In the genomic region with DNA sequence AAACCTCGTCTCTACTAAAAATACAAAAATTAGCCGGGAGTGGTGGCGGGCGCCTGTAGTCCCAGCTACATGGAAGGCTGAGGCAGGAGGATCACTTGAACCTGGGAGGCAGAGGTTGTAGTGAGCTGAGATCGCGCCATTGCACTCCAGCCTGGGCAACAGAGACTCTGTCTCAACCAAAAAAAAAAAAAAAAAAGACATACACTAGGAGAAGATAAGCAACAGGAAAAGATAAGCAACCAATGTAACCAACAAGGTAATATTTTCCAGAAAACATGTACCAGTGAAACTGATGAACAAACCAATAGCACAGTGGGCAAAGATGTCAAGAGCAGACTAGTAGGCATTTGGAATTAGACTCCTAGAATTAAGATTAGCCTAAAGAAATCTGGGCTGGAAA, we compare ENCODE assay signal across 7 cellular contexts. TPM values are rescaled to one million over a fixed set of nuclear protein-coding genes. Genes with fewer than 3 reads are reported as not detected.
A peak's percentile ranks its signal among the peaks of the same experiment; 100 is the strongest.
DNase-seq lines count a peak whose midpoint lies in the region; ATAC-seq and TF ChIP-seq lines count a peak whose summit lies in the region.
"Not testable (repeated sequence)": the region's sequence is repeated elsewhere in the genome, so short reads cannot be mapped to it uniquely, and the experiment has no call there.

No MANE protein-coding gene starts in this region.

- not testable (repeated sequence) for TF ChIP-seq CTCF in CD4-positive, alpha-beta T cell (IDR thresholded peaks at IDR 0.05); neural crest cell (conservative IDR thresholded peaks at IDR 0.05)

- peaks cover 62% of the 10 kb centered on the region for H3K4me1 Mint-ChIP-seq in CD4-positive, alpha-beta T cell (ENCODE audit: low read depth)
- H3K4me1 Mint-ChIP-seq in T-helper 17 cell (peaks cover 32% of the 10 kb centered on the region), neural crest cell (peaks cover 26% of the 10 kb centered on the region)
- peaks cover 48% of the 10 kb centered on the region for H3K4me1 Mint-ChIP-seq in activated CD4-positive, alpha-beta T cell treated with anti-CD3 and anti-CD28 coated beads, Interleukin-2, amount 10 ng/mL, durations not matched to agents 24 days and 14 days
- H3K4me1 Mint-ChIP-seq in activated T-helper 1 cell treated with anti-CD3 and anti-CD28 coated beads, Interleukin-12 subunit alpha, Interleukin-12 subunit beta, Interleukin-2, Interleukin-4 antibody, amounts not matched to agents 30 ng/mL and 10 ng/mL and 1 ng/mL, durations not matched to agents 14 hours and 24 hours and 36 hours (ENCODE audit: low read depth): peaks cover 51% of the 10 kb centered on the region
- peaks cover 35% of the 10 kb centered on the region for H3K4me1 Mint-ChIP-seq in activated naive CD8-positive, alpha-beta T cell treated with anti-CD3 and anti-CD28 coated beads, Interleukin-2, amount 10 ng/mL, durations not matched to agents 7 days and 5 days

- intact Hi-C loops in CD4-positive, alpha-beta T cell (cut with DNase I, micrococcal nuclease): loop anchor here in 1 of 2 experiments (5.0 to 10.0 kb wide), 2 partner anchors 103 to 229 kb away; a partner anchor contains a TSS
- intact Hi-C loops in activated CD4-positive, alpha-beta T cell treated with anti-CD3 and anti-CD28 coated beads, Interleukin-2, amount 10 ng/mL, durations not matched to agents 24 days and 14 days (cut with micrococcal nuclease): loop anchor here (5.0 kb wide), 1 partner anchor 232 kb away; a partner anchor contains a TSS
- intact Hi-C loops in activated T-helper 1 cell treated with anti-CD3 and anti-CD28 coated beads, Interleukin-12 subunit alpha, Interleukin-12 subunit beta, Interleukin-2, Interleukin-4 antibody, amounts not matched to agents 30 ng/mL and 10 ng/mL and 1 ng/mL, durations not matched to agents 14 hours and 24 hours and 36 hours (cut with micrococcal nuclease): loop anchor here (5.0 kb wide), 2 partner anchors 332 to 1518 kb away; a partner anchor contains a TSS

- CTCF ChIA-PET in CD4-positive, alpha-beta T cell (lab: Charles Lee): interaction anchor here (0.7 to 1.4 kb wide), 2 partner anchors 37 to 254 kb away, joined by 3 read pairs; no protein-coding TSS in a partner anchor

- not testable (repeated sequence) for H3K27me3 ChIP-seq in CD4-positive, alpha-beta T cell (ENCODE audit: control insufficient read depth, insufficient read depth, low read length)

- not testable (repeated sequence) for ATAC-seq in CD4-positive, alpha-beta T cell (ENCODE audit: poor library complexity); T-helper 17 cell; activated naive CD8-positive, alpha-beta T cell treated with anti-CD3 and anti-CD28 coated beads, Interleukin-2, amount 10 ng/mL, durations not matched to agents 7 days and 5 days (ENCODE audit: low read depth)

- peaks cover 25% of the 10 kb centered on the region for H3K36me3 ChIP-seq in KOPT-K1 (ENCODE audit: insufficient read depth, low read length)

- H3K27me3 Mint-ChIP-seq in CD4-positive, alpha-beta T cell; T-helper 17 cell; activated CD4-positive, alpha-beta T cell treated with anti-CD3 and anti-CD28 coated beads, Interleukin-2, amount 10 ng/mL, durations not matched to agents 24 days and 14 days; activated T-helper 1 cell treated with anti-CD3 and anti-CD28 coated beads, Interleukin-12 subunit alpha, Interleukin-12 subunit beta, Interleukin-2, Interleukin-4 antibody, amounts not matched to agents 30 ng/mL and 10 ng/mL and 1 ng/mL, durations not matched to agents 14 hours and 24 hours and 36 hours (ENCODE audit: insufficient read depth); activated naive CD8-positive, alpha-beta T cell treated with anti-CD3 and anti-CD28 coated beads, Interleukin-2, amount 10 ng/mL, durations not matched to agents 7 days and 5 days; neural crest cell (ENCODE audit: low read depth): not testable (repeated sequence)

- POLR2A ChIA-PET in CD4-positive, alpha-beta T cell (lab: Charles Lee): interaction anchor here (5.4 kb wide), 1 partner anchor 37 kb away, joined by 419 read pairs; a partner anchor contains a TSS
- POLR2A ChIA-PET in activated naive CD8-positive, alpha-beta T cell treated with anti-CD3 and anti-CD28 coated beads, Interleukin-2, amount 10 ng/mL, durations not matched to agents 7 days and 5 days (lab: Charles Lee): interaction anchor here (0.7 to 5.4 kb wide), 2 partner anchors 40 to 70 kb away, joined by 3 to 226 read pairs; a partner anchor contains a TSS

- peaks cover 18% of the 10 kb centered on the region for H3K36me3 Mint-ChIP-seq in CD4-positive, alpha-beta T cell (ENCODE audit: low read depth)
- not testable (repeated sequence) for H3K36me3 Mint-ChIP-seq in T-helper 17 cell (ENCODE audit: low read depth); neural crest cell (ENCODE audit: low read depth)
- peaks cover 45% of the 10 kb centered on the region for H3K36me3 Mint-ChIP-seq in activated CD4-positive, alpha-beta T cell treated with anti-CD3 and anti-CD28 coated beads, Interleukin-2, amount 10 ng/mL, durations not matched to agents 24 days and 14 days (ENCODE audit: low read depth)
- H3K36me3 Mint-ChIP-seq in activated T-helper 1 cell treated with anti-CD3 and anti-CD28 coated beads, Interleukin-12 subunit alpha, Interleukin-12 subunit beta, Interleukin-2, Interleukin-4 antibody, amounts not matched to agents 30 ng/mL and 10 ng/mL and 1 ng/mL, durations not matched to agents 14 hours and 24 hours and 36 hours (ENCODE audit: low read depth): peaks cover 27% of the 10 kb centered on the region
- peaks cover 46% of the 10 kb centered on the region for H3K36me3 Mint-ChIP-seq in activated naive CD8-positive, alpha-beta T cell treated with anti-CD3 and anti-CD28 coated beads, Interleukin-2, amount 10 ng/mL, durations not matched to agents 7 days and 5 days

- peak overlapping the region; percentile 55 for H3K4me3 Mint-ChIP-seq in CD4-positive, alpha-beta T cell
- not testable (repeated sequence) for H3K4me3 Mint-ChIP-seq in T-helper 17 cell
- H3K4me3 Mint-ChIP-seq in activated CD4-positive, alpha-beta T cell treated with anti-CD3 and anti-CD28 coated beads, Interleukin-2, amount 10 ng/mL, durations not matched to agents 24 days and 14 days: peak overlapping the region; percentile 61
- H3K4me3 Mint-ChIP-seq in activated T-helper 1 cell treated with anti-CD3 and anti-CD28 coated beads, Interleukin-12 subunit alpha, Interleukin-12 subunit beta, Interleukin-2, Interleukin-4 antibody, amounts not matched to agents 30 ng/mL and 10 ng/mL and 1 ng/mL, durations not matched to agents 14 hours and 24 hours and 36 hours: peak overlapping the region; percentile 35
- H3K4me3 Mint-ChIP-seq in activated naive CD8-positive, alpha-beta T cell treated with anti-CD3 and anti-CD28 coated beads, Interleukin-2, amount 10 ng/mL, durations not matched to agents 7 days and 5 days: peak overlapping the region; percentile 5
- peak overlapping the region; percentile 7 for H3K4me3 Mint-ChIP-seq in neural crest cell

- peak overlapping the region; percentile 98 for H3K27ac Mint-ChIP-seq in CD4-positive, alpha-beta T cell
- H3K27ac Mint-ChIP-seq in T-helper 17 cell: peak overlapping the region; percentile 70
- peak overlapping the region; percentile 75 for H3K27ac Mint-ChIP-seq in activated CD4-positive, alpha-beta T cell treated with anti-CD3 and anti-CD28 coated beads, Interleukin-2, amount 10 ng/mL, durations not matched to agents 24 days and 14 days
- peak overlapping the region; percentile 79 for H3K27ac Mint-ChIP-seq in activated T-helper 1 cell treated with anti-CD3 and anti-CD28 coated beads, Interleukin-12 subunit alpha, Interleukin-12 subunit beta, Interleukin-2, Interleukin-4 antibody, amounts not matched to agents 30 ng/mL and 10 ng/mL and 1 ng/mL, durations not matched to agents 14 hours and 24 hours and 36 hours
- H3K27ac Mint-ChIP-seq in activated naive CD8-positive, alpha-beta T cell treated with anti-CD3 and anti-CD28 coated beads, Interleukin-2, amount 10 ng/mL, durations not matched to agents 7 days and 5 days: peak overlapping the region; percentile 11
- not testable (repeated sequence) for H3K27ac Mint-ChIP-seq in neural crest cell (ENCODE audit: unreplicated experiment)

- H3K27ac ChIP-seq in CD4-positive, alpha-beta T cell (ENCODE audit: low read depth, low read length): not testable (repeated sequence)
- H3K27ac ChIP-seq in KOPT-K1 (ENCODE audit: low read depth, low read length, poor library complexity, severe bottlenecking): peak overlapping the region; percentile 92

- H3K9me3 Mint-ChIP-seq in CD4-positive, alpha-beta T cell; activated naive CD8-positive, alpha-beta T cell treated with anti-CD3 and anti-CD28 coated beads, Interleukin-2, amount 10 ng/mL, durations not matched to agents 7 days and 5 days; neural crest cell: not testable (repeated sequence)
- peaks cover 12% of the 10 kb centered on the region for H3K9me3 Mint-ChIP-seq in activated CD4-positive, alpha-beta T cell treated with anti-CD3 and anti-CD28 coated beads, Interleukin-2, amount 10 ng/mL, durations not matched to agents 24 days and 14 days
- peaks cover 20% of the 10 kb centered on the region for H3K9me3 Mint-ChIP-seq in activated T-helper 1 cell treated with anti-CD3 and anti-CD28 coated beads, Interleukin-12 subunit alpha, Interleukin-12 subunit beta, Interleukin-2, Interleukin-4 antibody, amounts not matched to agents 30 ng/mL and 10 ng/mL and 1 ng/mL, durations not matched to agents 14 hours and 24 hours and 36 hours

- not testable (repeated sequence) for DNase-seq in CD4-positive, alpha-beta T cell; T-helper 17 cell; activated T-helper 1 cell treated with anti-CD3 and anti-CD28 coated beads, Interleukin-12 subunit alpha, Interleukin-12 subunit beta, Interleukin-2, Interleukin-4 antibody, amounts not matched to agents 30 ng/mL and 10 ng/mL and 1 ng/mL, durations not matched to agents 14 hours and 24 hours and 36 hours (ENCODE audit: low spot score); activated naive CD8-positive, alpha-beta T cell treated with anti-CD3 and anti-CD28 coated beads, Interleukin-2, amount 10 ng/mL, durations not matched to agents 7 days and 5 days; neural crest cell (ENCODE audit: low read depth, low spot score)
- peak; percentile 50 for DNase-seq in activated CD4-positive, alpha-beta T cell treated with anti-CD3 and anti-CD28 coated beads, Interleukin-2, amount 10 ng/mL, durations not matched to agents 24 days and 14 days

- not testable (repeated sequence) for H3K9me3 ChIP-seq in CD4-positive, alpha-beta T cell (ENCODE audit: control insufficient read depth, low read length); T-helper 17 cell (ENCODE audit: control insufficient read depth, low read length, poor library complexity, severe bottlenecking)
- H3K9me3 ChIP-seq in KOPT-K1 (ENCODE audit: insufficient read depth, low read length, poor library complexity, severe bottlenecking): peaks cover 32% of the 10 kb centered on the region

RNA-seq across cellular contexts. Expression of a gene that starts 3.5 kb away (rescaled TPM):
- 10 to 100 TPM; 12.8 to 13.7 TPM for total RNA-seq in CD4-positive, alpha-beta T cell
- total RNA-seq in T-helper 17 cell (10 to 100 TPM; 14.3 to 14.4 TPM), neural crest cell (42.8 and 43.2 TPM in 2 replicates)
- 43.9 and 48.5 TPM in 2 replicates for total RNA-seq in activated CD4-positive, alpha-beta T cell treated with anti-CD3 and anti-CD28 coated beads, Interleukin-2, amount 10 ng/mL, durations not matched to agents 24 days and 14 days
- total RNA-seq in activated T-helper 1 cell treated with anti-CD3 and anti-CD28 coated beads, Interleukin-12 subunit alpha, Interleukin-12 subunit beta, Interleukin-2, Interleukin-4 antibody, amounts not matched to agents 30 ng/mL and 10 ng/mL and 1 ng/mL, durations not matched to agents 14 hours and 24 hours and 36 hours: 41.2 and 50.7 TPM in 2 replicates
- total RNA-seq in activated naive CD8-positive, alpha-beta T cell treated with anti-CD3 and anti-CD28 coated beads, Interleukin-2, amount 10 ng/mL, durations not matched to agents 7 days and 5 days: 10 to 100 TPM; 25.2 to 28.5 TPM

RNA-seq across cellular contexts. Expression of a gene that starts 38.0 kb away (rescaled TPM):
- total RNA-seq in CD4-positive, alpha-beta T cell: 100 to 1,000 TPM; 659 to 719 TPM
- total RNA-seq in T-helper 17 cell (100 to 1,000 TPM; 526 to 528 TPM), neural crest cell (312 and 330 TPM in 2 replicates)
- total RNA-seq in activated CD4-positive, alpha-beta T cell treated with anti-CD3 and anti-CD28 coated beads, Interleukin-2, amount 10 ng/mL, durations not matched to agents 24 days and 14 days: 488 TPM in 2 replicates
- total RNA-seq in activated T-helper 1 cell treated with anti-CD3 and anti-CD28 coated beads, Interleukin-12 subunit alpha, Interleukin-12 subunit beta, Interleukin-2, Interleukin-4 antibody, amounts not matched to agents 30 ng/mL and 10 ng/mL and 1 ng/mL, durations not matched to agents 14 hours and 24 hours and 36 hours: 480 and 507 TPM in 2 replicates
- 100 to 1,000 TPM; 376 to 380 TPM for total RNA-seq in activated naive CD8-positive, alpha-beta T cell treated with anti-CD3 and anti-CD28 coated beads, Interleukin-2, amount 10 ng/mL, durations not matched to agents 7 days and 5 days
